ENCODE assay signal across 38 cellular contexts in genomic region chr14:41071351-41071750, GRCh38.
"Had no signal": no experiment of that assay in that cellular context is flagged by ENCODE, and none has a peak within 500 bp of the region (broad histone marks: within the 10 kb centered on the region; RNA-seq: fewer than 3 reads in every experiment).

No MANE protein-coding gene starts in this region.

- H3K27ac Mint-ChIP-seq: activated naive CD4-positive, alpha-beta T cell treated with anti-CD3 and anti-CD28 coated beads for 36 hours; activated naive CD4-positive, alpha-beta T cell treated with anti-CD3 and anti-CD28 coated beads, Interleukin-2, amount 10 ng/mL, durations not matched to agents 7 days and 5 days; activated naive CD4-positive, alpha-beta T cell treated with anti-CD3 and anti-CD28 coated beads, Interleukin-2, amount 50 U/mL, for 24 hours; activated naive CD4-positive, alpha-beta T cell treated with anti-CD3 and anti-CD28 coated beads, Interleukin-2, amount 50 U/mL, for 72 hours; activated naive CD8-positive, alpha-beta T cell; activated naive CD8-positive, alpha-beta T cell treated with anti-CD3 and anti-CD28 coated beads, Interleukin-2, amount 10 ng/mL, durations not matched to agents 7 days and 5 days; activated naive CD8-positive, alpha-beta T cell treated with anti-CD3 and anti-CD28 coated beads, Interleukin-2, amount 50 U/mL, for 24 hours; activated T-cell treated with anti-CD3 and anti-CD28 coated beads, Interleukin-2, amount 50 U/mL, for 24 hours; activated T-cell treated with anti-CD3 and anti-CD28 coated beads, Interleukin-2, amount 50 U/mL, for 72 hours; activated T-helper 1 cell treated with anti-CD3 and anti-CD28 coated beads, Interleukin-12 subunit alpha, Interleukin-12 subunit beta, Interleukin-2, Interleukin-4 antibody, amounts not matched to agents 30 ng/mL and 10 ng/mL and 1 ng/mL, durations not matched to agents 14 hours and 24 hours and 36 hours; activated T-helper 17 cell treated with anti-CD3 and anti-CD28 coated beads, Interleukin-2, amount 50 U/mL, for 72 hours; activated T-helper 2 cell treated with anti-CD3 and anti-CD28 coated beads, Interferon-gamma antibody, Interleukin-2, Interleukin-4, amounts not matched to agents 10 μg/mL and 5 μg/mL and 100 μg/mL, durations not matched to agents 14 hours and 24 hours and 36 hours; brain had no signal

- H3K4me1 ChIP-seq: adrenal gland, ascending aorta, body of pancreas, breast epithelium had no signal

- DNase-seq: activated effector memory CD4-positive, alpha-beta T cell treated with anti-CD3 and anti-CD28 coated beads, Interleukin-2, amount 50 U/mL, for 16 hours; activated effector memory CD4-positive, alpha-beta T cell treated with Interleukin-2 at 50 U/mL for 16 hours; activated gamma-delta T cell; activated gamma-delta T cell treated with Interleukin-2 at 50 U/mL for 16 hours; activated naive CD4-positive, alpha-beta T cell; activated naive CD4-positive, alpha-beta T cell treated with anti-CD3 and anti-CD28 coated beads for 36 hours; activated naive CD4-positive, alpha-beta T cell treated with anti-CD3 and anti-CD28 coated beads, Interleukin-2, amount 10 ng/mL, durations not matched to agents 7 days and 5 days; activated naive CD4-positive, alpha-beta T cell treated with anti-CD3 and anti-CD28 coated beads, Interleukin-2, amount 50 U/mL, for 16 hours; activated naive CD4-positive, alpha-beta T cell treated with Interleukin-2 at 50 U/mL for 16 hours; activated naive CD8-positive, alpha-beta T cell treated with anti-CD3 and anti-CD28 coated beads, Interleukin-2, amount 10 ng/mL, durations not matched to agents 7 days and 5 days; activated naive CD8-positive, alpha-beta T cell treated with anti-CD3 and anti-CD28 coated beads, Interleukin-2, amount 50 U/mL, for 24 hours; activated T-cell treated with anti-CD3 and anti-CD28 coated beads for 4 hours; activated T-cell treated with anti-CD3 and anti-CD28 coated beads, Interleukin-2, amount 50 U/mL, for 1 hour; activated T-cell treated with anti-CD3 and anti-CD28 coated beads, Interleukin-2, amount 50 U/mL, for 24 hours; activated T-cell treated with anti-CD3 and anti-CD28 coated beads, Interleukin-2, amount 50 U/mL, for 4 hours; activated T-cell treated with anti-CD3 and anti-CD28 coated beads, Interleukin-2, amount 50 U/mL, for 48 hours; activated T-cell treated with anti-CD3 and anti-CD28 coated beads, Interleukin-2, amount 50 U/mL, for 72 hours; adrenal gland; amniotic stem cell; amygdala; anterior cingulate cortex; aorta; body of pancreas; brain microvascular endothelial cell; caudate nucleus; central memory CD4-positive, alpha-beta T cell; cerebellar nuclear complex had no signal

- H3K9me3 Mint-ChIP-seq: activated naive CD4-positive, alpha-beta T cell treated with anti-CD3 and anti-CD28 coated beads, Interleukin-2, amount 50 U/mL, for 24 hours; activated naive CD8-positive, alpha-beta T cell treated with anti-CD3 and anti-CD28 coated beads, Interleukin-2, amount 10 ng/mL, durations not matched to agents 7 days and 5 days; activated T-cell treated with anti-CD3 and anti-CD28 coated beads, Interleukin-2, amount 50 U/mL, for 24 hours; brain had no signal

- H3K27ac ChIP-seq: adrenal gland, ascending aorta, body of pancreas, brain microvascular endothelial cell, breast epithelium, cardiac muscle cell had no signal

- H3K36me3 Mint-ChIP-seq: activated naive CD4-positive, alpha-beta T cell treated with anti-CD3 and anti-CD28 coated beads, Interleukin-2, amount 10 ng/mL, durations not matched to agents 7 days and 5 days; activated naive CD4-positive, alpha-beta T cell treated with anti-CD3 and anti-CD28 coated beads, Interleukin-2, amount 50 U/mL, for 24 hours; activated naive CD4-positive, alpha-beta T cell treated with anti-CD3 and anti-CD28 coated beads, Interleukin-2, amount 50 U/mL, for 72 hours; activated naive CD8-positive, alpha-beta T cell; activated naive CD8-positive, alpha-beta T cell treated with anti-CD3 and anti-CD28 coated beads, Interleukin-2, amount 10 ng/mL, durations not matched to agents 7 days and 5 days; brain had no signal

- H3K27me3 Mint-ChIP-seq: activated naive CD4-positive, alpha-beta T cell treated with anti-CD3 and anti-CD28 coated beads, Interleukin-2, amount 10 ng/mL, durations not matched to agents 7 days and 5 days; activated naive CD4-positive, alpha-beta T cell treated with anti-CD3 and anti-CD28 coated beads, Interleukin-2, amount 50 U/mL, for 24 hours; activated naive CD8-positive, alpha-beta T cell; activated naive CD8-positive, alpha-beta T cell treated with anti-CD3 and anti-CD28 coated beads, Interleukin-2, amount 10 ng/mL, durations not matched to agents 7 days and 5 days; activated naive CD8-positive, alpha-beta T cell treated with anti-CD3 and anti-CD28 coated beads, Interleukin-2, amount 50 U/mL, for 24 hours; activated T-cell treated with anti-CD3 and anti-CD28 coated beads, Interleukin-2, amount 50 U/mL, for 24 hours; activated T-helper 17 cell treated with anti-CD3 and anti-CD28 coated beads, Interleukin-2, amount 50 U/mL, for 72 hours; brain; central memory CD8-positive, alpha-beta T cell had no signal

- H3K4me3 Mint-ChIP-seq: activated naive CD4-positive, alpha-beta T cell treated with anti-CD3 and anti-CD28 coated beads for 36 hours; activated naive CD4-positive, alpha-beta T cell treated with anti-CD3 and anti-CD28 coated beads, Interleukin-2, amount 10 ng/mL, durations not matched to agents 7 days and 5 days; activated naive CD4-positive, alpha-beta T cell treated with anti-CD3 and anti-CD28 coated beads, Interleukin-2, amount 50 U/mL, for 24 hours; activated naive CD8-positive, alpha-beta T cell; activated naive CD8-positive, alpha-beta T cell treated with anti-CD3 and anti-CD28 coated beads, Interleukin-2, amount 10 ng/mL, durations not matched to agents 7 days and 5 days; activated naive CD8-positive, alpha-beta T cell treated with anti-CD3 and anti-CD28 coated beads, Interleukin-2, amount 50 U/mL, for 24 hours; activated T-cell treated with anti-CD3 and anti-CD28 coated beads, Interleukin-2, amount 50 U/mL, for 24 hours; activated T-cell treated with anti-CD3 and anti-CD28 coated beads, Interleukin-2, amount 50 U/mL, for 4 hours; activated T-cell treated with anti-CD3 and anti-CD28 coated beads, Interleukin-2, amount 50 U/mL, for 72 hours; activated T-helper 1 cell treated with anti-CD3 and anti-CD28 coated beads, Interleukin-12 subunit alpha, Interleukin-12 subunit beta, Interleukin-2, Interleukin-4 antibody, amounts not matched to agents 30 ng/mL and 10 ng/mL and 1 ng/mL, durations not matched to agents 14 hours and 24 hours and 36 hours; activated T-helper 17 cell treated with anti-CD3 and anti-CD28 coated beads, Interleukin-2, amount 50 U/mL, for 72 hours; brain; central memory CD8-positive, alpha-beta T cell had no signal

- H3K9me3 ChIP-seq: adrenal gland, ascending aorta, body of pancreas, breast epithelium had no signal

- H3K4me3 ChIP-seq: adrenal gland, ascending aorta, body of pancreas, breast epithelium, cardiac muscle cell had no signal

- H3K4me1 Mint-ChIP-seq: activated naive CD4-positive, alpha-beta T cell treated with anti-CD3 and anti-CD28 coated beads, Interleukin-2, amount 10 ng/mL, durations not matched to agents 7 days and 5 days; activated naive CD4-positive, alpha-beta T cell treated with anti-CD3 and anti-CD28 coated beads, Interleukin-2, amount 50 U/mL, for 24 hours; activated naive CD8-positive, alpha-beta T cell treated with anti-CD3 and anti-CD28 coated beads, Interleukin-2, amount 10 ng/mL, durations not matched to agents 7 days and 5 days; activated naive CD8-positive, alpha-beta T cell treated with anti-CD3 and anti-CD28 coated beads, Interleukin-2, amount 50 U/mL, for 24 hours; activated T-helper 17 cell treated with anti-CD3 and anti-CD28 coated beads, Interleukin-2, amount 50 U/mL, for 72 hours; central memory CD8-positive, alpha-beta T cell had no signal

- ATAC-seq: activated naive CD4-positive, alpha-beta T cell treated with anti-CD3 and anti-CD28 coated beads, Interleukin-2, amount 50 U/mL, for 72 hours; activated naive CD8-positive, alpha-beta T cell treated with anti-CD3 and anti-CD28 coated beads, Interleukin-2, amount 50 U/mL, for 24 hours; activated T-cell treated with anti-CD3 and anti-CD28 coated beads, Interleukin-2, amount 50 U/mL, for 4 hours; activated T-cell treated with anti-CD3 and anti-CD28 coated beads, Interleukin-2, amount 50 U/mL, for 72 hours; activated T-helper 17 cell treated with anti-CD3 and anti-CD28 coated beads, Interleukin-2, amount 50 U/mL, for 72 hours; body of pancreas had no signal

- H3K27me3 ChIP-seq: adrenal gland, ascending aorta, body of pancreas, brain microvascular endothelial cell, breast epithelium, cardiac muscle cell had no signal

- H3K36me3 ChIP-seq: adrenal gland, ascending aorta, brain microvascular endothelial cell, breast epithelium, cardiac muscle cell had no signal
